ENCODE assay signal across 18 cellular contexts in the genomic region with DNA sequence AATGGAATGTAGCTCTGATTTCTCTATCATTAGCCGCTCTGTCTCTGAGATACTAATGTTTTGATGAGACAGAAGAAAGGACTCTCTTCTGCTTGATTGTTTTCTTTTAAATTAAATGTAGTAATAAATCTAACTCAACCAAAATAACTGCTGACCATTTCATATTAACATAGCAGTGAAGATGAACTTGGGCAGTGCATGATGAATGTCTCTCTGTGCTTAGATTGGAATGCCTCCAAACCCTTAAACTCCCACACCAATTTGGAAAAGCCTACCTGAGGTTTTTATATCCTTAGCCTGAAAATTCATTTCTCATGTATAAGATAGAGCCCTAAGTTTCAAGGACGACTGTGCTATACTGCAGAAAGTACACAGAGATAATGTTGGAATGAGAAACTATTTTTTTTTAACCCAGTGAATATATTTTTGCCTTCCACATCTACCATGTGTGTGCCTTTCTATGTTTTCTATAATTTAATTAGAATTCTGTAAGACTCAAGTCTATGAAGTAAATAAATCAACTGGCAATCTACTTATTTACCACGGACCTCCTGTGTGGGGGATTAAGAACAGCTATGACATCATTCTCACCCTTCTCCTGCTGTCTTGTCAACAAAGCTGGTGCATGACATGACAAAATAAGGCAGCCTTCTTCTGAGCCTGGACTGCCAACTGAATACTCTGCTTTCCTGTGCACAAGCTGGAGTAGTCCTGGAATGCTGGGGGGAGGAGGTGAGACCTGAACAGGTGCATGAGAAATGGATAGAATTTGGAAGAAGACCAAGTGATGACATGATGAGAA.
A peak's percentile ranks its signal among the peaks of the same experiment; 100 is the strongest.
DNase-seq lines count a peak whose midpoint lies in the region; ATAC-seq and TF ChIP-seq lines count a peak whose summit lies in the region.
"Had no signal": no experiment of that assay in that cellular context is flagged by ENCODE, and none has a peak within 500 bp of the region (broad histone marks: within the 10 kb centered on the region; RNA-seq: fewer than 3 reads in every experiment).

No MANE protein-coding gene starts in this region.

- H3K36me3 ChIP-seq in brain microvascular endothelial cell (replicated peaks) = no peaks in the 10 kb centered on the region
- H3K36me3 ChIP-seq: SJSA1 had no signal

- H3K36me3 Mint-ChIP-seq in type B pancreatic cell = no peaks in the 10 kb centered on the region
- H3K36me3 Mint-ChIP-seq: CD14-positive monocyte had no signal

- DNase-seq in NCI-H748 (lab: John Stamatoyannopoulos, UW; ENCODE audit: unreplicated experiment) (peak; percentile 32), NCI-H748 treated with DMSO at 0.1 percent for 48 hours (lab: John Stamatoyannopoulos, UW) (no peak), SHP77 (lab: John Stamatoyannopoulos, UW) (peak; percentile 65 to 73), kidney glomerular epithelial cell (lab: John Stamatoyannopoulos, UW) (peak; percentile 75), type B pancreatic cell (ENCODE audit: extremely low spot score, unreplicated experiment) (no peak), NCI-H128 (lab: John Stamatoyannopoulos, UW; ENCODE audit: unreplicated experiment) (no peak), brain microvascular endothelial cell (no peak)
- DNase-seq: HFFc6, MM.1S, NCI-H1092, NCI-H146, NCI-H2029 treated with DMSO at 0.1 percent for 48 hours, PC-9 had no signal

- H3K27ac Mint-ChIP-seq in type B pancreatic cell = peak overlapping the region; percentile 48
- H3K27ac Mint-ChIP-seq: CD14-positive monocyte, HFFc6 had no signal

- in situ Hi-C loops in brain microvascular endothelial cell (cut with HindIII; ENCODE audit: low pct_ligation_motif_present, low sequenced_read_pairs) = no loop called here

- no peak overlapping the region for H3K4me3 Mint-ChIP-seq in type B pancreatic cell
- H3K4me3 Mint-ChIP-seq: CD14-positive monocyte, HFFc6 had no signal

- no peak overlapping the region for H3K4me3 ChIP-seq in brain microvascular endothelial cell (ENCODE audit: low read depth, low read length)
- H3K4me3 ChIP-seq: PC-9, SJSA1 had no signal

- ATAC-seq in GM18520 (IDR thresholded peaks at IDR 0.05; ENCODE audit: unreplicated experiment) = no peak

- H3K27ac ChIP-seq in brain microvascular endothelial cell = no peak overlapping the region
- H3K27ac ChIP-seq: 22Rv1, PC-9, RWPE1, SJSA1 had no signal

- H3K27me3 ChIP-seq in brain microvascular endothelial cell (replicated peaks) = no peaks in the 10 kb centered on the region
- H3K27me3 ChIP-seq: SJSA1 had no signal

- peaks cover 10% of the 10 kb centered on the region for H3K4me1 Mint-ChIP-seq in type B pancreatic cell (ENCODE audit: unreplicated experiment)

- TF ChIP-seq CTCF in type B pancreatic cell (conservative IDR thresholded peaks at IDR 0.05) (no peak), brain microvascular endothelial cell (IDR thresholded peaks at IDR 0.05; ENCODE audit: low read depth, low read length, missing control alignments) (no peak)

- no peaks in the 10 kb centered on the region for H3K27me3 Mint-ChIP-seq in type B pancreatic cell

- H3K9me3 Mint-ChIP-seq in type B pancreatic cell = peaks cover 6% of the 10 kb centered on the region

Comparison
In these comparisons a context has a peak if more than half of its experiments do, and no peak if none do; other contexts are left out.
1. DNase-seq: peak in NCI-H748 (single experiment), SHP77 (2 of 2) and kidney glomerular epithelial cell (single experiment); none in NCI-H748 treated with DMSO at 0.1 percent for 48 hours (single experiment), type B pancreatic cell (single experiment), NCI-H128 (single experiment) and brain microvascular endothelial cell (single experiment).